ENCODE assay signal across 12 cellular contexts in genomic region chr2:223042704-223043118, GRCh38. TPM values are rescaled to one million over a fixed set of nuclear protein-coding genes. Genes with fewer than 3 reads are reported as not detected.
DNase-seq lines count a peak whose midpoint lies in the region; TF ChIP-seq lines count a peak whose summit lies in the region.
"Had no signal": no experiment of that assay in that cellular context is flagged by ENCODE, and none has a peak within 500 bp of the region (broad histone marks: within the 10 kb centered on the region; RNA-seq: fewer than 3 reads in every experiment).

No MANE protein-coding gene starts in this region.

- peak overlapping the region; percentile 88 for H3K27ac ChIP-seq in PC-9
- H3K27ac ChIP-seq in smooth muscle cell (ENCODE audit: low read depth), result peak overlapping the region; percentile 97
- H3K27ac ChIP-seq: right atrium auricular region had no signal

- no peaks in the 10 kb centered on the region for H3K9me3 Mint-ChIP-seq in activated CD4-positive, alpha-beta memory T cell treated with anti-CD3 and anti-CD28 coated beads, Interleukin-2, amount 10 ng/mL, durations not matched to agents 7 days and 5 days

- H3K4me3 Mint-ChIP-seq in activated CD4-positive, alpha-beta memory T cell treated with anti-CD3 and anti-CD28 coated beads, Interleukin-2, amount 10 ng/mL, durations not matched to agents 7 days and 5 days, result no peak overlapping the region

- intact Hi-C loops in PC-9 (cut with micrococcal nuclease; ENCODE audit: unreplicated experiment), result loop anchor here (5.0 kb wide), 2 partner anchors 60 to 505 kb away; no protein-coding TSS in a partner anchor

- no peaks in the 10 kb centered on the region for H4K20me1 ChIP-seq in PC-9 (ENCODE audit: insufficient read depth)
- H4K20me1 ChIP-seq in smooth muscle cell (ENCODE audit: low read depth), result no peaks in the 10 kb centered on the region

- H3K27me3 ChIP-seq in PC-9 (ENCODE audit: insufficient read depth, low read depth), result no peaks in the 10 kb centered on the region
- H3K27me3 ChIP-seq in smooth muscle cell (ENCODE audit: low read depth), result no peaks in the 10 kb centered on the region
- H3K27me3 ChIP-seq: right atrium auricular region had no signal

- H3K27ac Mint-ChIP-seq in activated CD4-positive, alpha-beta memory T cell treated with anti-CD3 and anti-CD28 coated beads, Interleukin-2, amount 10 ng/mL, durations not matched to agents 7 days and 5 days, result no peak overlapping the region

- H3K9me2 ChIP-seq in PC-9 (ENCODE audit: insufficient read depth), result no peaks in the 10 kb centered on the region

- H3K36me3 Mint-ChIP-seq in activated CD4-positive, alpha-beta memory T cell treated with anti-CD3 and anti-CD28 coated beads, Interleukin-2, amount 10 ng/mL, durations not matched to agents 7 days and 5 days (ENCODE audit: low read depth), result no peaks in the 10 kb centered on the region

- H3K9me3 ChIP-seq in PC-9 (ENCODE audit: insufficient read depth, low read depth) (peaks cover 4% of the 10 kb centered on the region; the same call in 1 of the 2 replicates), smooth muscle cell (replicated peaks; ENCODE audit: low read depth) (no peaks in the 10 kb centered on the region)
- H3K9me3 ChIP-seq: right atrium auricular region had no signal

- POLR2A ChIA-PET in PC-9 (lab: Charles Lee; ENCODE audit: unreplicated experiment), result no interaction called here
- POLR2A ChIA-PET in activated CD4-positive, alpha-beta memory T cell treated with anti-CD3 and anti-CD28 coated beads, Interleukin-2, amount 10 ng/mL, durations not matched to agents 7 days and 5 days (lab: Charles Lee), result no interaction called here

- H3K4me1 Mint-ChIP-seq in activated CD4-positive, alpha-beta memory T cell treated with anti-CD3 and anti-CD28 coated beads, Interleukin-2, amount 10 ng/mL, durations not matched to agents 7 days and 5 days, result no peaks in the 10 kb centered on the region

- H3K4me3 ChIP-seq in PC-9, result no peak overlapping the region
- no peak overlapping the region for H3K4me3 ChIP-seq in smooth muscle cell
- H3K4me3 ChIP-seq: right atrium auricular region had no signal

- H3K4me2 ChIP-seq in PC-9 (peak overlapping the region; percentile 14), smooth muscle cell (no peak overlapping the region)

- peaks cover 16% of the 10 kb centered on the region; the same call in 1 of the 2 replicates for H3F3A ChIP-seq in PC-9 (ENCODE audit: insufficient read depth, low read depth)
- peaks cover 26% of the 10 kb centered on the region for H3F3A ChIP-seq in smooth muscle cell (ENCODE audit: low read depth)

- no peaks in the 10 kb centered on the region for H3K27me3 Mint-ChIP-seq in activated CD4-positive, alpha-beta memory T cell treated with anti-CD3 and anti-CD28 coated beads, Interleukin-2, amount 10 ng/mL, durations not matched to agents 7 days and 5 days

- H3K36me3 ChIP-seq in PC-9 (ENCODE audit: low read depth), result no peaks in the 10 kb centered on the region
- no peaks in the 10 kb centered on the region for H3K36me3 ChIP-seq in smooth muscle cell (ENCODE audit: low read depth)
- H3K36me3 ChIP-seq: right atrium auricular region had no signal

- TF ChIP-seq CTCF in PC-9 (conservative IDR thresholded peaks at IDR 0.05), result no peak
- no peak for TF ChIP-seq CTCF in smooth muscle cell (IDR thresholded peaks at IDR 0.05; ENCODE audit: borderline replicate concordance, insufficient read depth, poor library complexity, severe bottlenecking)

- H3K9ac ChIP-seq in smooth muscle cell (ENCODE audit: low read depth), result peak overlapping the region; percentile 41

- 83% methylated on average over 1 of the region's 1 CpG for WGBS in smooth muscle cell (ENCODE audit: low lambda C conversion rate)

- BruUV-seq in PC-9 (replicated peaks; lab: Mats Ljungman, UMichigan), result no TSS peak

- H2AFZ ChIP-seq in PC-9 (peak overlapping the region; percentile 63), smooth muscle cell (ENCODE audit: low read depth) (no peak overlapping the region)

- H3K79me2 ChIP-seq in PC-9 (ENCODE audit: low read depth), result no peaks in the 10 kb centered on the region
- H3K79me2 ChIP-seq in smooth muscle cell (ENCODE audit: low read depth), result no peaks in the 10 kb centered on the region

- H3K4me1 ChIP-seq in PC-9 (replicated peaks; ENCODE audit: insufficient read depth), result peaks cover 33% of the 10 kb centered on the region
- peaks cover 25% of the 10 kb centered on the region for H3K4me1 ChIP-seq in smooth muscle cell (ENCODE audit: low read depth)

- DNase-seq in NOMO-1 treated with DMSO at 0.1 percent for 48 hours (lab: John Stamatoyannopoulos, UW; ENCODE audit: unreplicated experiment), result peak; percentile 57
- DNase-seq in NOMO-1 treated with dmso at 0.1 percent for 144 hours (lab: John Stamatoyannopoulos, UW; ENCODE audit: unreplicated experiment), result no peak
- DNase-seq in PC-9, result peak; percentile 46 to 59
- DNase-seq in fibroblast of gingiva (ENCODE audit: low read depth), result peak; percentile 10
- DNase-seq in smooth muscle cell (lab: John Stamatoyannopoulos, UW; ENCODE audit: unreplicated experiment), result no peak
- no peak for DNase-seq in NCI-H187 treated with DMSO at 0.1 percent for 48 hours (lab: John Stamatoyannopoulos, UW)
- DNase-seq in activated CD4-positive, alpha-beta memory T cell treated with anti-CD3 and anti-CD28 coated beads, Interleukin-2, amount 10 ng/mL, durations not matched to agents 7 days and 5 days, result no peak
- no peak for DNase-seq in DMS 273 treated with DMSO at 0.1 percent for 48 hours (lab: John Stamatoyannopoulos, UW)
- DNase-seq: activated CD4-positive, alpha-beta T cell treated with anti-CD3 and anti-CD28 coated beads for 1 hour; DMS79; NCI-H2171 had no signal

- CTCF ChIA-PET in PC-9 (lab: Charles Lee), result interaction anchor here (0.7 kb wide), 1 partner anchor 83 kb away, joined by 3 read pairs; no protein-coding TSS in a partner anchor
- CTCF ChIA-PET in activated CD4-positive, alpha-beta memory T cell treated with anti-CD3 and anti-CD28 coated beads, Interleukin-2, amount 10 ng/mL, durations not matched to agents 7 days and 5 days (lab: Charles Lee), result no interaction called here

RNA-seq across cellular contexts. Expression of gene KCNE4, which starts 9.3 kb away (rescaled TPM):
- 0.11 TPM in 1 of 2 replicates, not detected in the other for total RNA-seq in PC-9 (2021)
- 36.7 and 52.8 TPM in 2 replicates for total RNA-seq in smooth muscle cell
- 39.6 and 67.5 TPM in 2 replicates for polyA plus RNA-seq in smooth muscle cell
- total RNA-seq in activated CD4-positive, alpha-beta memory T cell treated with anti-CD3 and anti-CD28 coated beads, Interleukin-2, amount 10 ng/mL, durations not matched to agents 7 days and 5 days, result not detected

Comparison
In these comparisons a context has a peak if more than half of its experiments do, and no peak if none do; other contexts are left out.
1. DNase-seq: peak in NOMO-1 treated with DMSO at 0.1 percent for 48 hours (single experiment), PC-9 (2 of 2) and fibroblast of gingiva (single experiment); none in NOMO-1 treated with dmso at 0.1 percent for 144 hours (single experiment), smooth muscle cell (single experiment), NCI-H187 treated with DMSO at 0.1 percent for 48 hours (single experiment), activated CD4-positive, alpha-beta memory T cell treated with anti-CD3 and anti-CD28 coated beads, Interleukin-2, amount 10 ng/mL, durations not matched to agents 7 days and 5 days (single experiment) and DMS 273 treated with DMSO at 0.1 percent for 48 hours (single experiment).
2. RNA of gene KCNE4, which starts 9.3 kb away (total RNA-seq): 36.7 to 52.8 TPM in smooth muscle cell; 0.11 TPM in PC-9 and not detected in activated CD4-positive, alpha-beta memory T cell treated with anti-CD3 and anti-CD28 coated beads, Interleukin-2, amount 10 ng/mL, durations not matched to agents 7 days and 5 days; every median in the first group is over 10 times any median in the second.